Comparison of ENCODE assay signal across 19 cellular contexts in the genomic region with DNA sequence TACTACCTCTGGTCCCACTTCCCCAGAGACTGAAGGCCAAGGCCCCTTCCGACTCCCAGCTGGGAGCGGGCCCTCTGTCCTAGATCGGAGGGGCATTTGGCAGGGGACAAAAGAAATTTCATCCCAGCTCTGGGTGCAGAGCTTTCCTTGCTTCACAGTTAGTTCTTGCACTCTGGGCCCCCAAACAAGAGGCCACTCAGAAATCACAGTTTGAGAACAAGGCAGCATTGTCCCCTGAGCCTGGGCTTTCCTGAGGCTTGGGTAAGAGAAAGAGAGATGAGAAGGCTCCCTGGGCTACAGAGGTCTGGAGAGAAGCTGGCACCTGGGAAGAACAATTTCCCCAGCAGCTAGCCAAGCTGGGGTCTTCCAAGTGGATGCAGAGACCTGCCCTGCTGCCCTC.
"Had no signal": no experiment of that assay in that cellular context is flagged by ENCODE, and none has a peak within 500 bp of the region (broad histone marks: within the 10 kb centered on the region; RNA-seq: fewer than 3 reads in every experiment).

No MANE protein-coding gene starts in this region.

- H3K27ac ChIP-seq: esophagus muscularis mucosa, heart left ventricle, left ventricle myocardium inferior, neutrophil, spleen, tibial artery had no signal

- H3K36me3 ChIP-seq: esophagus muscularis mucosa, heart left ventricle, left ventricle myocardium inferior, neutrophil, spleen, tibial artery had no signal

- H3K9me3 ChIP-seq: esophagus muscularis mucosa, heart left ventricle, left ventricle myocardium inferior, neutrophil, spleen, tibial artery had no signal

- DNase-seq: activated CD4-positive, alpha-beta memory T cell treated with anti-CD3 and anti-CD28 coated beads, Interleukin-2, amount 10 ng/mL, durations not matched to agents 7 days and 5 days; activated CD4-positive, alpha-beta T cell treated with anti-CD3 and anti-CD28 coated beads, Interleukin-2, amount 10 ng/mL, durations not matched to agents 24 days and 14 days; activated effector memory CD4-positive, alpha-beta T cell treated with Interleukin-2 at 50 U/mL for 16 hours; activated naive CD4-positive, alpha-beta T cell treated with anti-CD3 and anti-CD28 coated beads for 36 hours; activated naive CD8-positive, alpha-beta T cell treated with anti-CD3 and anti-CD28 coated beads, Interleukin-2, amount 10 ng/mL, durations not matched to agents 7 days and 5 days; activated T-cell treated with anti-CD3 and anti-CD28 coated beads, Interleukin-2, amount 50 U/mL, for 72 hours; aorta; heart left ventricle; left ventricle myocardium inferior; retina; spleen; stimulated activated CD4-positive, alpha-beta T cell treated with anti-CD3 and anti-CD28 coated beads, Interleukin-4, amount 100 ng/mL, for 1 hour; stimulated activated naive CD4-positive, alpha-beta T cell treated with Interleukin-2 at 50 U/mL for 16 hours; tibial artery had no signal

- H3K27me3 ChIP-seq: esophagus muscularis mucosa, heart left ventricle, neutrophil had no signal

- H3K4me3 ChIP-seq: esophagus muscularis mucosa, heart left ventricle, left ventricle myocardium inferior, spleen, tibial artery had no signal

- ATAC-seq: activated CD4-positive, CD25-positive, alpha-beta regulatory T cell treated with anti-CD3 and anti-CD28 coated beads, Interleukin-2, amount 50 U/mL, for 24 hours; activated T-cell treated with anti-CD3 and anti-CD28 coated beads, Interleukin-2, amount 50 U/mL, for 72 hours; heart left ventricle; natural killer cell treated with Interleukin-12 subunit alpha and Interleukin-12 subunit beta and Interleukin-15 and Interleukin-18, amount 100 ng/mL, for 72 hours; SK-N-SH treated with all-trans-retinoic acid at 6 μM for 48 hours had no signal

- H3K4me1 ChIP-seq: esophagus muscularis mucosa, spleen, tibial artery had no signal
